14 cellular contexts compared by ENCODE assay signal in the genomic region with DNA sequence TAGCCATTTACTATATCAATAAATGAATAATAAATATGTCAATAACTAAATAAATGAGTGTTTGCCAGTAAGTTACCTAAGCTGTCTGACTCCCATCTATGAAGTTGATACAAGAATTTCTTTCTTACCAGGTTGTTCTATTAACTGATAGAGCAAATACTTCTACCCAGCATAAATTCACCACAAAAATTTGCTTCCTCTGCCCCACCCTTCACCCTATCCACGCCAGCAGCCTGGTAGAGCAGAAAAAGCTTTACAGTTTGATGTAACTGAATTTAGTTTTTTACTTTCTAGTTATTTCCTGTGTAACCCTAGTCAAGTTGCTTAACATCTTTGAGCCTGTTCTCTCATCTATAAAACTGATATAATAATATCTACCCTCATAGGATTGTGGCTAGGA.
"Had no signal": no experiment of that assay in that cellular context is flagged by ENCODE, and none has a peak within 500 bp of the region (broad histone marks: within the 10 kb centered on the region; RNA-seq: fewer than 3 reads in every experiment).

No MANE protein-coding gene starts in this region.

- H3K4me1 Mint-ChIP-seq: mesothelial cell of epicardium had no signal

- H3K4me3 Mint-ChIP-seq: activated naive CD4-positive, alpha-beta T cell treated with anti-CD3 and anti-CD28 coated beads for 36 hours; activated T-helper 17 cell treated with anti-CD3 and anti-CD28 coated beads, Interleukin-2, amount 50 U/mL, for 72 hours; central memory CD8-positive, alpha-beta T cell; mesothelial cell of epicardium; T-cell; type B pancreatic cell had no signal

- H3K36me3 ChIP-seq: gastroesophageal sphincter, right atrium auricular region had no signal

- H3K4me3 ChIP-seq: gastroesophageal sphincter, right atrium auricular region, smooth muscle cell had no signal

- H3K4me1 ChIP-seq: gastroesophageal sphincter, right atrium auricular region had no signal

- H3K27me3 ChIP-seq: gastroesophageal sphincter, right atrium auricular region had no signal

- H3K36me3 Mint-ChIP-seq: mesothelial cell of epicardium, T-cell, type B pancreatic cell had no signal

- H3K27me3 Mint-ChIP-seq: activated T-helper 17 cell treated with anti-CD3 and anti-CD28 coated beads, Interleukin-2, amount 50 U/mL, for 72 hours; type B pancreatic cell had no signal

- H3K27ac Mint-ChIP-seq: activated naive CD4-positive, alpha-beta T cell treated with anti-CD3 and anti-CD28 coated beads for 36 hours; activated T-helper 17 cell treated with anti-CD3 and anti-CD28 coated beads, Interleukin-2, amount 50 U/mL, for 72 hours; mesothelial cell of epicardium; T-cell; type B pancreatic cell had no signal

- H3K9me3 ChIP-seq: gastroesophageal sphincter, right atrium auricular region had no signal

- DNase-seq: activated CD4-positive, alpha-beta T cell treated with anti-CD3 and anti-CD28 coated beads for 4 hours; activated CD8-positive, alpha-beta memory T cell treated with anti-CD3 and anti-CD28 coated beads for 24 hours; activated naive CD4-positive, alpha-beta T cell treated with anti-CD3 and anti-CD28 coated beads for 36 hours; cortex of kidney; effector CD8-positive, alpha-beta T cell; stimulated activated naive CD4-positive, alpha-beta T cell treated with Interleukin-2 at 50 U/mL for 16 hours; T-cell had no signal

- ATAC-seq: activated T-helper 17 cell treated with anti-CD3 and anti-CD28 coated beads, Interleukin-2, amount 50 U/mL, for 72 hours; gastroesophageal sphincter had no signal

- H3K9me3 Mint-ChIP-seq: activated naive CD4-positive, alpha-beta T cell treated with anti-CD3 and anti-CD28 coated beads for 36 hours; activated T-helper 17 cell treated with anti-CD3 and anti-CD28 coated beads, Interleukin-2, amount 50 U/mL, for 72 hours; central memory CD8-positive, alpha-beta T cell; mesothelial cell of epicardium; type B pancreatic cell had no signal

- H3K27ac ChIP-seq: gastroesophageal sphincter, right atrium auricular region had no signal

- H3K4me2 ChIP-seq: smooth muscle cell had no signal
